ENCODE assay signal across 8 cellular contexts in the genomic region with DNA sequence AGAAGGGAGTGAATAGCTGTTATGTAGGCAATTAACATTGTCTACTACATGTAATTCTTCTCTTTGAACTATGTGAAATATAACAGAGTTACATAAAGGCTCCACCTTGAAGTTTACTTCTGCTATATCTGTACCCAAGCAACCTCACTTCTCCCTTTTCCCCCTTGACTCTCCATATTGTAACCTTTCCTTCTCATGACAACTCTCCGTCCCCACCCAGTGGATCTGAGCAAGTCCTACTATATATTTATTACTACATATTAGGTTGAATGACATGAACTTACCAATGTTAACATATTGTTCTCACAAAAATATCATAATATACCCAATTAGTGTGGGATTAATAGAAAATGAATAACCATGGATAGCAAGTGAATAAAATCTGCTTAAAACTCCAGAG.
A peak's percentile ranks its signal among the peaks of the same experiment; 100 is the strongest.
DNase-seq lines count a peak whose midpoint lies in the region; ATAC-seq, FAIRE-seq and TF ChIP-seq lines count a peak whose summit lies in the region.

No MANE protein-coding gene starts in this region.

- H3K36me3 Mint-ChIP-seq in immature natural killer cell = no peaks in the 10 kb centered on the region
- H3K36me3 Mint-ChIP-seq in CD14-positive monocyte = no peaks in the 10 kb centered on the region

- H3K4me1 ChIP-seq in A673 (ENCODE audit: insufficient read depth, low read length, poor library complexity, severe bottlenecking) = no peaks in the 10 kb centered on the region

- TF ChIP-seq CTCF in GM12873 (IDR thresholded peaks at IDR 0.05; ENCODE audit: insufficient read depth, low read depth, low read length, missing control alignments) = peak; percentile 38
- TF ChIP-seq CTCF in CD14-positive monocyte (IDR thresholded peaks at IDR 0.05) = no peak
- no peak for TF ChIP-seq CTCF in A673 (conservative IDR thresholded peaks at IDR 0.05; ENCODE audit: low read depth, low read length)

- BruUV-seq in A673 (replicated peaks; lab: Mats Ljungman, UMichigan) = no TSS peak

- H3K4me3 ChIP-seq in A673 (ENCODE audit: low read depth, low read length, poor library complexity, severe bottlenecking) = no peak overlapping the region

- peaks cover 0 to 4% (median 0%) of the 10 kb centered on the region in 3 donors for H3K27me3 Mint-ChIP-seq in immature natural killer cell (ENCODE audit: low read depth in 3 of 3)
- no peaks in the 10 kb centered on the region for H3K27me3 Mint-ChIP-seq in CD14-positive monocyte (ENCODE audit: low read depth in 3 of 3)

- no peaks in the 10 kb centered on the region for H3K4me1 Mint-ChIP-seq in immature natural killer cell
- peaks cover 5% of the 10 kb centered on the region for H3K4me1 Mint-ChIP-seq in CD14-positive monocyte

- H3K4me3 Mint-ChIP-seq in immature natural killer cell (no peak overlapping the region), CD14-positive monocyte (no peak overlapping the region)

- no peak for FAIRE-seq in RCC 7860 (lab: Jason Lieb, UNC)

- intact Hi-C loops in CD14-positive monocyte (cut with micrococcal nuclease) (no loop called here), A673 (cut with micrococcal nuclease; ENCODE audit: unreplicated experiment) (no loop called here)

- DNase-seq in SW480 (ENCODE audit: low spot score) = peak; percentile 13
- DNase-seq in immature natural killer cell = peak; percentile 28 to 56 (median 33)
- no peak for DNase-seq in RCC 7860 (ENCODE audit: low spot score)
- no peak for DNase-seq in CD14-positive monocyte (ENCODE audit: low spot score)
- no peak for DNase-seq in A673 (ENCODE audit: low spot score)

- no peak overlapping the region for H3K27ac Mint-ChIP-seq in immature natural killer cell
- no peak overlapping the region for H3K27ac Mint-ChIP-seq in CD14-positive monocyte

- ATAC-seq in HG02678 (IDR thresholded peaks at IDR 0.05; ENCODE audit: unreplicated experiment) (peak; percentile 68), GM21723 (IDR thresholded peaks at IDR 0.05; ENCODE audit: unreplicated experiment) (no peak)

- POLR2A ChIA-PET in A673 (lab: Charles Lee; ENCODE audit: low non-redundant PET) = no interaction called here

- H3K27ac ChIP-seq in A673 (ENCODE audit: low read depth, low read length, poor library complexity, severe bottlenecking) = no peak overlapping the region

- CTCF ChIA-PET in A673 (lab: Charles Lee) = no interaction called here

- H3K36me3 ChIP-seq in A673 (ENCODE audit: insufficient read depth, low read length, poor library complexity, severe bottlenecking) = no peaks in the 10 kb centered on the region

- peaks cover 0 to 7% (median 0%) of the 10 kb centered on the region in 6 donors for H3K9me3 Mint-ChIP-seq in immature natural killer cell
- peaks cover 0 to 4% (median 1%) of the 10 kb centered on the region in 7 donors for H3K9me3 Mint-ChIP-seq in CD14-positive monocyte

- H3K27me3 ChIP-seq in A673 (replicated peaks; ENCODE audit: insufficient read depth, low read depth, low read length, poor library complexity) = no peaks in the 10 kb centered on the region

- no peaks in the 10 kb centered on the region for H3K9me3 ChIP-seq in A673 (ENCODE audit: low read depth, low read length, poor library complexity, severe bottlenecking)

Comparison
In these comparisons a context has a peak if more than half of its experiments do, and no peak if none do; other contexts are left out.
1. DNase-seq: peak in SW480 (single experiment) and immature natural killer cell (3 of 3); none in RCC 7860 (single experiment), CD14-positive monocyte (single experiment) and A673 (single experiment).